9 cellular contexts compared by ENCODE assay signal in genomic region chr18:33560686-33561370, GRCh38. TPM values are rescaled to one million over a fixed set of nuclear protein-coding genes. Genes with fewer than 3 reads are reported as not detected.
A peak's percentile ranks its signal among the peaks of the same experiment; 100 is the strongest.
DNase-seq lines count a peak whose midpoint lies in the region; ATAC-seq, FAIRE-seq and TF ChIP-seq lines count a peak whose summit lies in the region.
"Had no signal": no experiment of that assay in that cellular context is flagged by ENCODE, and none has a peak within 500 bp of the region (broad histone marks: within the 10 kb centered on the region; RNA-seq: fewer than 3 reads in every experiment).

No MANE protein-coding gene starts in this region.

- H3K27ac ChIP-seq in RWPE2 (ENCODE audit: poor library complexity, severe bottlenecking) (no peak overlapping the region), keratinocyte (ENCODE audit: control insufficient read depth, insufficient read depth, low read length) (no peak overlapping the region), small intestine (ENCODE audit: low read depth in 1 of 2, low read length in 1 of 2) (no peak overlapping the region)
- H3K27ac ChIP-seq: SK-N-MC had no signal

- dilution Hi-C loops in keratinocyte (cut with MboI; ENCODE audit: extremely low pct_ligation_motif_present, low sequenced_read_pairs), result no loop called here

- FAIRE-seq in keratinocyte (lab: Jason Lieb, UNC) (peak; percentile 89), frontal cortex (lab: Jason Lieb, UNC) (no peak), small intestine (lab: Jason Lieb, UNC) (no peak)

- no peaks in the 10 kb centered on the region for H3K79me2 ChIP-seq in keratinocyte (ENCODE audit: control insufficient read depth, insufficient read depth, low read length)

- H3K4me3 ChIP-seq in RWPE2 (ENCODE audit: severe bottlenecking) (no peak overlapping the region), keratinocyte (ENCODE audit: control insufficient read depth in 2 of 3, extremely low read depth in 1 of 3, insufficient read depth in 2 of 3, low read depth in 1 of 3, low read length in 3 of 3) (no peak overlapping the region), small intestine (ENCODE audit: low read depth in 1 of 2, low read length in 2 of 2) (no peak overlapping the region)
- H3K4me3 ChIP-seq: SK-N-MC had no signal

- no peaks in the 10 kb centered on the region for H3K36me3 ChIP-seq in RWPE2 (ENCODE audit: low read depth)
- no peaks in the 10 kb centered on the region for H3K36me3 ChIP-seq in keratinocyte (ENCODE audit: control insufficient read depth in 2 of 2, extremely low read depth in 1 of 2, insufficient read depth in 2 of 2, low read length in 2 of 2)
- H3K36me3 ChIP-seq in small intestine (ENCODE audit: control insufficient read depth in 2 of 2, insufficient read depth in 2 of 2, low read length in 2 of 2), result no peaks in the 10 kb centered on the region

- no peak for DNase-seq in RWPE2 (ENCODE audit: low spot score)
- peak; percentile 56 for DNase-seq in keratinocyte (ENCODE audit: low read depth, low spot score)
- DNase-seq in effector CD8-positive, alpha-beta T cell (lab: John Stamatoyannopoulos, UW), result no peak
- DNase-seq in NCI-H2107 (lab: John Stamatoyannopoulos, UW), result no peak
- no peak for DNase-seq in frontal cortex (ENCODE audit: low spot score in 2 of 2)
- DNase-seq in small intestine, result no peak

- peak overlapping the region; percentile 24 for H2AFZ ChIP-seq in keratinocyte (ENCODE audit: control insufficient read depth, low read length)

- H4K20me1 ChIP-seq in keratinocyte (ENCODE audit: control insufficient read depth, extremely low read depth, insufficient read depth, low read length), result no peaks in the 10 kb centered on the region

- H3K4me1 ChIP-seq in RWPE2 (ENCODE audit: insufficient read depth, poor library complexity, severe bottlenecking) (peaks cover 4% of the 10 kb centered on the region), keratinocyte (ENCODE audit: control insufficient read depth, extremely low read depth, insufficient read depth, low read length) (peaks cover 6% of the 10 kb centered on the region), small intestine (ENCODE audit: control insufficient read depth in 2 of 2, insufficient read depth in 1 of 2, low read depth in 1 of 2, low read length in 1 of 2) (no peaks in the 10 kb centered on the region)

- no peak overlapping the region for H3K9ac ChIP-seq in keratinocyte (ENCODE audit: control insufficient read depth, extremely low read depth, insufficient read depth, low read length)

- no peaks in the 10 kb centered on the region for H3K9me1 ChIP-seq in keratinocyte (ENCODE audit: control insufficient read depth, extremely low read depth, insufficient read depth, low read length)

- WGBS in small intestine, 3 donors, result 66 to 72% (median 71%) methylated on average over 4 of the region's 4 CpGs

- ATAC-seq in GM18858 (IDR thresholded peaks at IDR 0.05; ENCODE audit: unreplicated experiment) (peak; percentile 88), HG02759 (IDR thresholded peaks at IDR 0.05; ENCODE audit: unreplicated experiment) (peak; percentile 91), RWPE2 (ENCODE audit: low read depth) (peak; percentile 92)

- H3K9me3 ChIP-seq in RWPE2 (ENCODE audit: severe bottlenecking) (no peaks in the 10 kb centered on the region), keratinocyte (ENCODE audit: control insufficient read depth, low read depth, low read length) (no peaks in the 10 kb centered on the region), small intestine (ENCODE audit: control insufficient read depth, low read depth) (no peaks in the 10 kb centered on the region)

- TF ChIP-seq CTCF in RWPE2 (IDR thresholded peaks at IDR 0.05; ENCODE audit: poor library complexity, severe bottlenecking) (no peak), keratinocyte (optimal IDR thresholded peaks at IDR 0.05 in 1 of 3, IDR thresholded peaks at IDR 0.05 in 1 of 3, conservative IDR thresholded peaks at IDR 0.05 in 1 of 3; ENCODE audit: extremely low read depth in 1 of 3, insufficient read depth in 2 of 3, low read length in 3 of 3) (no peak)

- no peak overlapping the region for H3K4me2 ChIP-seq in keratinocyte (ENCODE audit: control insufficient read depth, extremely low read depth, insufficient read depth, low read depth, low read length)

- H3K27me3 ChIP-seq in RWPE2 (ENCODE audit: insufficient read depth, poor library complexity, severe bottlenecking), result no peaks in the 10 kb centered on the region
- H3K27me3 ChIP-seq in keratinocyte (ENCODE audit: control insufficient read depth, extremely low read depth, insufficient read depth, low read length), result no peaks in the 10 kb centered on the region
- no peaks in the 10 kb centered on the region for H3K27me3 ChIP-seq in small intestine (ENCODE audit: control insufficient read depth in 2 of 2, insufficient read depth in 2 of 2, low read length in 2 of 2)

RNA-seq across cellular contexts. Expression of gene ASXL3, which starts 17.2 kb away (rescaled TPM):
- polyA plus RNA-seq in keratinocyte, result 0.01 TPM in 1 of 3 replicates, not detected in the others
- polyA plus RNA-seq in keratinocyte (2011; ENCODE audit: low read depth), result not detected
- polyA plus RNA-seq in keratinocyte (2011; cell fraction: cytosol; rRNA removed), result not detected in 2 replicates
- polyA plus RNA-seq in keratinocyte (2011; cell fraction: nucleus; rRNA removed), result not detected in 2 replicates
- 0.02 TPM in 1 of 2 replicates, not detected in the other for polyA plus RNA-seq in keratinocyte (2012; ENCODE audit: low replicate concordance)
- polyA minus RNA-seq in keratinocyte, result not detected in 3 replicates
- not detected for polyA minus RNA-seq in keratinocyte (2011; cell fraction: cytosol; rRNA and poly(A)+ RNA removed)
- polyA minus RNA-seq in keratinocyte (2011; cell fraction: nucleus; rRNA and poly(A)+ RNA removed), result not detected in 2 replicates
- 87.2 TPM for total RNA-seq in frontal cortex
- under 1 TPM; under 0.01 to 0.22 (median 0.09) TPM for polyA plus RNA-seq in small intestine
